In genomic region chr13:27005976-27006518, GRCh38 we compare ENCODE assay signal across 11 cellular contexts.
DNase-seq lines count a peak whose midpoint lies in the region; ATAC-seq and TF ChIP-seq lines count a peak whose summit lies in the region.
"Had no signal": no experiment of that assay in that cellular context is flagged by ENCODE, and none has a peak within 500 bp of the region (broad histone marks: within the 10 kb centered on the region; RNA-seq: fewer than 3 reads in every experiment).

No MANE protein-coding gene starts in this region.

- WGBS in stomach, 5 donors: 72 to 81% (median 78%) methylated on average over 8 of the region's 8 CpGs

- no peak for ATAC-seq in GM18519 (IDR thresholded peaks at IDR 0.05; ENCODE audit: low FRiP score, unreplicated experiment)
- ATAC-seq: natural killer cell had no signal

- TF ChIP-seq EP300 in stomach (IDR thresholded peaks at IDR 0.05): no peak

- no peak overlapping the region for H3K9ac ChIP-seq in iPS-20b (ENCODE audit: low read depth, low read length)

- H3K27ac ChIP-seq in WERI-Rb-1: no peak overlapping the region
- H3K27ac ChIP-seq in iPS-20b (ENCODE audit: low read length): no peak overlapping the region
- H3K27ac ChIP-seq in stomach: peak overlapping the region in 4 of 5 donors; percentile 18 to 63 (median 44)
- H3K27ac ChIP-seq: testis had no signal

- TF ChIP-seq CTCF in WERI-Rb-1 (IDR thresholded peaks at IDR 0.05; ENCODE audit: low read depth, low read length) (no peak), stomach (IDR thresholded peaks at IDR 0.05) (no peak)

- 0 out of 2 replicates have a peak, but pooled peaks cover 3% of the 10 kb centered on the region for H3K4me1 ChIP-seq in iPS-20b (ENCODE audit: insufficient read depth, low read length)
- H3K4me1 ChIP-seq in stomach: peaks cover 5 to 21% (median 17%) of the 10 kb centered on the region in 4 donors

- H3K27me3 ChIP-seq in WERI-Rb-1 (ENCODE audit: insufficient read depth, low read depth, severe bottlenecking): no peaks in the 10 kb centered on the region
- H3K27me3 ChIP-seq in iPS-20b (ENCODE audit: insufficient read depth, low read length): peaks cover 29% of the 10 kb centered on the region
- H3K27me3 ChIP-seq in stomach: peaks cover 0 to 22% (median 4%) of the 10 kb centered on the region in 3 donors
- H3K27me3 ChIP-seq: testis had no signal

- no peaks in the 10 kb centered on the region for H3K9me3 ChIP-seq in WERI-Rb-1 (ENCODE audit: severe bottlenecking)
- no peaks in the 10 kb centered on the region for H3K9me3 ChIP-seq in iPS-20b (ENCODE audit: insufficient read depth, low read depth, low read length)
- H3K9me3 ChIP-seq in stomach: no peaks in the 10 kb centered on the region
- H3K9me3 ChIP-seq: testis had no signal

- DNase-seq in DMS53 (lab: John Stamatoyannopoulos, UW) (peak; percentile 79), DMS53 treated with DMSO at 0.1 percent for 48 hours (lab: John Stamatoyannopoulos, UW; ENCODE audit: unreplicated experiment) (no peak), WERI-Rb-1 (no peak), stomach (no peak), SK-N-DZ (ENCODE audit: low spot score) (no peak)
- DNase-seq in activated T-cell treated with anti-CD3 and anti-CD28 coated beads, Interleukin-2, amount 50 U/mL, for 1 hour: no peak
- DNase-seq: natural killer cell, SIG-M5, testis had no signal

- H3K36me3 ChIP-seq in WERI-Rb-1: no peaks in the 10 kb centered on the region
- H3K36me3 ChIP-seq in iPS-20b (ENCODE audit: insufficient read depth, low read depth, low read length): no peaks in the 10 kb centered on the region
- H3K36me3 ChIP-seq in stomach: no peaks in the 10 kb centered on the region

- no peak for TF ChIP-seq POLR2A in stomach (IDR thresholded peaks at IDR 0.05)

- intact Hi-C loops in stomach (cut with DNase I; ENCODE audit: low total_unique reads): no loop called here

- H3K4me3 ChIP-seq in WERI-Rb-1 (ENCODE audit: low read depth, low read length) (peak overlapping the region; percentile 56), iPS-20b (ENCODE audit: low read length) (peak overlapping the region; percentile 57; the same call in 1 of the 2 replicates), stomach (peak overlapping the region in 3 of 4 donors; percentile 41 to 53 (median 51))

Comparison
In these comparisons a context has a peak if more than half of its experiments do, and no peak if none do; other contexts are left out.
1. H3K27ac ChIP-seq: peak in stomach (4 of 5); none in WERI-Rb-1 (single experiment) and iPS-20b (single experiment).
2. Peak in every context shown above with its lines, with median percentiles within 50 percentile points of each other: H3K4me3 ChIP-seq.